9 cellular contexts compared by ENCODE assay signal in the genomic region with DNA sequence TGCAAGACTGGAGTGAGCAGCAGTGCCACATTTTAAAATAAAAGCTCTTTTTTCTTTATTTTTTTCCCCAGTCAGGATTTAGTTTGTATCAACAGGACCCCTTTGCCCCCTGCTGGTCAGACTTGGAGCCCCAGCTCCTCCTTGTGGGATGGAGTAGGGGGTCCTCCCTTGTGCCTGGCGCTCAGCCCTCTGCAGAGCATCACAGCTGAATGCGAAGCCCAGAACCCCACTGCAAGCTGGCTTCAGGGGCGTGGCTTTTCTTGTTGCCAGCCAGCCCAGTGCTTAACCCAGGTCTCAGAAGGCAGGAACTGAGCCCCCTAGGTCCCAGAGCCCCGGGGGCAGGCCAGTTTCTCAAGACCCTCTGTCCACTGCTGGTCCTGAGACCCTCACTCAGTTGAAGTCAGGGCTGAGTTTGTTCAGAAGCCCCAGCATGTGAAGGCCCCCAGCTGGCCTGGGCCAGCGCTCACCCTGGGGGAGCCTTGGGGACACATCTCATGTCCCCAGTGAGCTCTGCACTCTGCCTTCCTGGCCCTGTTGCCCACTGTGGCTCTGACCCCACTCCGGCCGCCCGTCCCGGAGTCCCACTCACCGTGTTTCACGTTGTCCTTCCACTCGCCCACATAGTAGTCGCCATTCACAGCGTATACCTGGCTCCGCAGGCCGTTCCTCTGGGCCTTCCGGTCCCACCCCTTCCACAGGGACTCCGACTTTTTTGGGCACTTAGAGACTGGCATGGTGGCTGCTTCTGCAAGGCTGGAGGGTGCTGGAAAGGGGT. TPM values are rescaled to one million over a fixed set of nuclear protein-coding genes. Genes with fewer than 3 reads are reported as not detected.
A peak's percentile ranks its signal among the peaks of the same experiment; 100 is the strongest.
DNase-seq lines count a peak whose midpoint lies in the region; ATAC-seq, FAIRE-seq and TF ChIP-seq lines count a peak whose summit lies in the region.
"Had no signal": no experiment of that assay in that cellular context is flagged by ENCODE, and none has a peak within 500 bp of the region (broad histone marks: within the 10 kb centered on the region; RNA-seq: fewer than 3 reads in every experiment).

No MANE protein-coding gene starts in this region.

- no peaks in the 10 kb centered on the region for H3K9me3 Mint-ChIP-seq in CD4-positive, alpha-beta T cell
- H3K9me3 Mint-ChIP-seq in activated CD4-positive, alpha-beta T cell treated with anti-CD3 and anti-CD28 coated beads, Interleukin-2, amount 10 ng/mL, durations not matched to agents 24 days and 14 days, result no peaks in the 10 kb centered on the region

- 64% methylated on average over 8 of the region's 18 CpGs; no CpG with 5 or more reads in 1 of the 2 experiments for WGBS in IMR-90 (ENCODE audit: extremely low coverage in 2 of 2, insufficient read length in 1 of 2), 2 experiments
- WGBS in pancreas, 2 donors, result 66 to 73% methylated on average over 18 of the region's 18 CpGs

- no peaks in the 10 kb centered on the region for H4K20me1 ChIP-seq in IMR-90 (ENCODE audit: insufficient read depth, low read length)

- dilution Hi-C loops in IMR-90 (cut with HindIII; ENCODE audit: low sequenced_read_pairs, unreplicated experiment), result no loop called here

- H3K4me1 ChIP-seq in IMR-90 (ENCODE audit: control insufficient read depth, insufficient read depth, low read length), result peaks cover 3% of the 10 kb centered on the region
- peaks cover 0 to 18% (median 7%) of the 10 kb centered on the region in 3 donors for H3K4me1 ChIP-seq in pancreas

- H3K4me1 Mint-ChIP-seq in CD4-positive, alpha-beta T cell (ENCODE audit: low read depth), result peaks cover 66% of the 10 kb centered on the region
- peaks cover 43% of the 10 kb centered on the region for H3K4me1 Mint-ChIP-seq in activated CD4-positive, alpha-beta T cell treated with anti-CD3 and anti-CD28 coated beads, Interleukin-2, amount 10 ng/mL, durations not matched to agents 24 days and 14 days

- POLR2A ChIA-PET in CD4-positive, alpha-beta T cell (lab: Charles Lee), result interaction anchor here (0.6 to 8.5 kb wide), 18 partner anchors 9 to 1582 kb away, joined by 3 to 193 read pairs (median 4); partner anchors contain the start of genes KDM2B, ORAI1 and RNU4-1
- POLR2A ChIA-PET in IMR-90 (lab: Charles Lee; ENCODE audit: unreplicated experiment), result no interaction called here

- no peak for TF ChIP-seq POLR2A in IMR-90 (IDR thresholded peaks at IDR 0.05; ENCODE audit: low read depth, low read length)

- H3K9me1 ChIP-seq in IMR-90 (ENCODE audit: insufficient read depth, low read length), result 0 out of 2 replicates have a peak, but pooled peaks cover 4% of the 10 kb centered on the region

- H2BK20ac ChIP-seq in IMR-90 (ENCODE audit: low read depth, low read length), result no peak overlapping the region

- no peaks in the 10 kb centered on the region for H3K27me3 Mint-ChIP-seq in CD4-positive, alpha-beta T cell
- no peaks in the 10 kb centered on the region for H3K27me3 Mint-ChIP-seq in activated CD4-positive, alpha-beta T cell treated with anti-CD3 and anti-CD28 coated beads, Interleukin-2, amount 10 ng/mL, durations not matched to agents 24 days and 14 days

- H3K27ac ChIP-seq in CD4-positive, alpha-beta T cell (ENCODE audit: low read depth, low read length), result no peak overlapping the region
- H3K27ac ChIP-seq in IMR-90 (ENCODE audit: insufficient read depth, low read length) (no peak overlapping the region), pancreas (no peak overlapping the region)
- H3K27ac ChIP-seq: ovary had no signal

- no peak overlapping the region for H3K56ac ChIP-seq in IMR-90 (ENCODE audit: extremely low read depth, insufficient read depth, low read length)

- H3K79me1 ChIP-seq in IMR-90 (ENCODE audit: low read depth in 1 of 2, low read length in 2 of 2), result no peaks in the 10 kb centered on the region

- no peak overlapping the region for H4K5ac ChIP-seq in IMR-90 (ENCODE audit: low read depth, low read length)

- CTCF ChIA-PET in CD4-positive, alpha-beta T cell (lab: Charles Lee), result interaction anchor here (0.6 to 4.9 kb wide), 19 partner anchors 10 to 175 kb away, joined by 3 to 76 read pairs (median 4); partner anchors contain the start of gene ORAI1
- CTCF ChIA-PET in IMR-90 (lab: Yijun Ruan, JAX), result interaction anchor here (0.6 to 2.6 kb wide), 11 partner anchors 18 to 179 kb away, joined by 3 to 15 read pairs (median 4); partner anchors contain the start of genes ORAI1 and RHOF

- no TSS peak for BruUV-seq in IMR-90 (replicated peaks; lab: Mats Ljungman, UMichigan)

- H2BK5ac ChIP-seq in IMR-90 (ENCODE audit: low read depth, low read length, poor library complexity, severe bottlenecking), result no peak overlapping the region

- no peak overlapping the region for H4K8ac ChIP-seq in IMR-90 (ENCODE audit: low read depth in 2 of 2, low read length in 2 of 2)

- no peak overlapping the region for H3K14ac ChIP-seq in IMR-90 (replicated peaks; ENCODE audit: low read depth, low read length)

- no peaks in the 10 kb centered on the region for H3K36me3 ChIP-seq in IMR-90 (ENCODE audit: control insufficient read depth, insufficient read depth, low read length)
- no peaks in the 10 kb centered on the region for H3K36me3 ChIP-seq in pancreas
- H3K36me3 ChIP-seq: ovary had no signal

- H3K9me3 ChIP-seq in CD4-positive, alpha-beta T cell (ENCODE audit: control insufficient read depth, low read length), result no peaks in the 10 kb centered on the region
- H3K9me3 ChIP-seq in IMR-90 (ENCODE audit: control insufficient read depth, insufficient read depth, low read length) (no peaks in the 10 kb centered on the region), pancreas (no peaks in the 10 kb centered on the region)
- H3K9me3 ChIP-seq: ovary had no signal

- H2BK120ac ChIP-seq in IMR-90 (ENCODE audit: low read depth, low read length), result no peak overlapping the region

- H3K9ac ChIP-seq in IMR-90 (ENCODE audit: low read depth, low read length), result no peak overlapping the region

- intact Hi-C loops in CD4-positive, alpha-beta T cell (cut with DNase I, micrococcal nuclease), result loop anchor here (1.0 to 2.0 kb wide), 2 partner anchors 42 to 117 kb away; partner anchors contain the start of gene ORAI1 (in 1 of the 2)
- intact Hi-C loops in IMR-90 (cut with micrococcal nuclease) (loop anchor here (1.0 to 5.0 kb wide), 2 partner anchors 117 to 167 kb away; no protein-coding TSS in a partner anchor), pancreas (cut with DNase I) (no loop called here)
- intact Hi-C loops in activated CD4-positive, alpha-beta T cell treated with anti-CD3 and anti-CD28 coated beads, Interleukin-2, amount 10 ng/mL, durations not matched to agents 24 days and 14 days (cut with micrococcal nuclease), result no loop called here

- H4K91ac ChIP-seq in IMR-90 (ENCODE audit: insufficient read depth, low read depth, low read length), result no peak overlapping the region

- no peak overlapping the region for H3K18ac ChIP-seq in IMR-90 (ENCODE audit: low read depth, low read length)

- H3K4me3 ChIP-seq in IMR-90 (ENCODE audit: insufficient read depth, low read depth, low read length), result no peak overlapping the region
- H3K4me3 ChIP-seq in pancreas, result no peak overlapping the region
- H3K4me3 ChIP-seq: ovary had no signal

- no peak overlapping the region for H2BK15ac ChIP-seq in IMR-90 (ENCODE audit: low read depth, low read length)

- H3K36me3 Mint-ChIP-seq in CD4-positive, alpha-beta T cell (ENCODE audit: low read depth), result peaks cover 12% of the 10 kb centered on the region
- peaks cover 3% of the 10 kb centered on the region for H3K36me3 Mint-ChIP-seq in activated CD4-positive, alpha-beta T cell treated with anti-CD3 and anti-CD28 coated beads, Interleukin-2, amount 10 ng/mL, durations not matched to agents 24 days and 14 days (ENCODE audit: low read depth)

- no peak for FAIRE-seq in pancreas (lab: Jason Lieb, UNC)

- peak overlapping the region; percentile 8 for H2AFZ ChIP-seq in IMR-90 (replicated peaks; ENCODE audit: low read length, poor library complexity)

- H3K4me2 ChIP-seq in IMR-90 (ENCODE audit: low read depth, low read length), result no peak overlapping the region

- peak overlapping the region; percentile 65 for H3K4me3 Mint-ChIP-seq in CD4-positive, alpha-beta T cell
- H3K4me3 Mint-ChIP-seq in activated CD4-positive, alpha-beta T cell treated with anti-CD3 and anti-CD28 coated beads, Interleukin-2, amount 10 ng/mL, durations not matched to agents 24 days and 14 days, result no peak overlapping the region

- DNase-seq in CD4-positive, alpha-beta T cell, result peak; percentile 38 to 70 (median 54)
- DNase-seq in IMR-90 (peak; percentile 36), ecto neural progenitor cell (ENCODE audit: low spot score) (peak; percentile 84), pancreas (peak in 1 of 6 donors; percentile 48), kidney glomerular epithelial cell (lab: John Stamatoyannopoulos, UW) (no peak)
- DNase-seq in activated CD4-positive, alpha-beta T cell treated with anti-CD3 and anti-CD28 coated beads, Interleukin-2, amount 10 ng/mL, durations not matched to agents 24 days and 14 days, result peak; percentile 85

- peak; percentile 66 for TF ChIP-seq RAD21 in IMR-90 (IDR thresholded peaks at IDR 0.05; ENCODE audit: low read length)

- no peaks in the 10 kb centered on the region for H3K27me3 ChIP-seq in CD4-positive, alpha-beta T cell (ENCODE audit: control insufficient read depth, insufficient read depth, low read length)
- H3K27me3 ChIP-seq in IMR-90 (ENCODE audit: control insufficient read depth, insufficient read depth, low read length) (no peaks in the 10 kb centered on the region), pancreas (no peaks in the 10 kb centered on the region)
- H3K27me3 ChIP-seq: ovary had no signal

- no peak overlapping the region for H3K23ac ChIP-seq in IMR-90 (ENCODE audit: low read depth, low read length)

- TF ChIP-seq CTCF in CD4-positive, alpha-beta T cell (IDR thresholded peaks at IDR 0.05), result peak; percentile 77
- TF ChIP-seq CTCF in IMR-90 (conservative IDR thresholded peaks at IDR 0.05; ENCODE audit: low read depth, low read length), result peak; percentile 60
- peak in 3 of 4 donors; percentile 22 to 33 (median 26) for TF ChIP-seq CTCF in pancreas (IDR thresholded peaks at IDR 0.05)

- H2AK9ac ChIP-seq in IMR-90 (replicated peaks; ENCODE audit: low read depth, low read length, poor library complexity), result peak overlapping the region; percentile 11

- no peak overlapping the region for H3K4ac ChIP-seq in IMR-90 (ENCODE audit: low read depth, low read length)

- in situ Hi-C loops in IMR-90 (cut with MboI; ENCODE audit: low sequenced_read_pairs), result loop anchor here (5.0 kb wide), 2 partner anchors 122 to 177 kb away; no protein-coding TSS in a partner anchor

- peak overlapping the region; percentile 83 for H3K27ac Mint-ChIP-seq in CD4-positive, alpha-beta T cell
- H3K27ac Mint-ChIP-seq in activated CD4-positive, alpha-beta T cell treated with anti-CD3 and anti-CD28 coated beads, Interleukin-2, amount 10 ng/mL, durations not matched to agents 24 days and 14 days, result peak overlapping the region; percentile 11

- H2AK5ac ChIP-seq in IMR-90 (ENCODE audit: low read depth, low read length), result no peak overlapping the region

- ATAC-seq in CD4-positive, alpha-beta T cell (ENCODE audit: poor library complexity), result no peak
- ATAC-seq in IMR-90 (ENCODE audit: low read depth) (peak; percentile 53), pancreas (no peak), GM21515 (IDR thresholded peaks at IDR 0.05; ENCODE audit: unreplicated experiment) (no peak), HG03565 (IDR thresholded peaks at IDR 0.05; ENCODE audit: unreplicated experiment) (no peak)

RNA-seq across cellular contexts. Expression of gene MORN3, which starts 0.5 kb away (rescaled TPM):
- total RNA-seq in CD4-positive, alpha-beta T cell, result 10 to 100 TPM in 1 of 2 experiments, 1 to 10 TPM in 1; 9.8 to 11.9 TPM
- total RNA-seq in IMR-90 (2012; rRNA removed) (0.18 and 0.28 TPM in 2 replicates), pancreas (under 1 TPM; 0.19 to 0.70 (median 0.46) TPM)
- polyA plus RNA-seq in IMR-90 (2012; rRNA removed) (0.22 and 0.37 TPM in 2 replicates), pancreas (under 1 TPM; 0.49 to 0.99 TPM)
- polyA plus RNA-seq in IMR-90 (2012; cell fraction: cytosol; rRNA removed), result 0.23 and 0.25 TPM in 2 replicates
- polyA plus RNA-seq in IMR-90 (2012; cell fraction: nucleus; rRNA removed; ENCODE audit: low replicate concordance), result 0.25 and 0.41 TPM in 2 replicates
- total RNA-seq in activated CD4-positive, alpha-beta T cell treated with anti-CD3 and anti-CD28 coated beads, Interleukin-2, amount 10 ng/mL, durations not matched to agents 24 days and 14 days, result 0.26 and 1.0 TPM in 2 replicates

RNA-seq across cellular contexts. Expression of gene ORAI1, which starts 42.6 kb away (rescaled TPM):
- total RNA-seq in CD4-positive, alpha-beta T cell, result 10 to 100 TPM; 39.7 to 42.3 TPM
- total RNA-seq in IMR-90 (2012; rRNA removed), result 3.9 and 4.4 TPM in 2 replicates
- polyA plus RNA-seq in IMR-90 (2012; rRNA removed), result 22.7 and 31.1 TPM in 2 replicates
- 15.1 and 44.2 TPM in 2 replicates for polyA plus RNA-seq in IMR-90 (2012; cell fraction: cytosol; rRNA removed)
- polyA plus RNA-seq in IMR-90 (2012; cell fraction: nucleus; rRNA removed; ENCODE audit: low replicate concordance), result 5.3 and 12.5 TPM in 2 replicates
- 58.3 and 61.8 TPM in 2 replicates for total RNA-seq in activated CD4-positive, alpha-beta T cell treated with anti-CD3 and anti-CD28 coated beads, Interleukin-2, amount 10 ng/mL, durations not matched to agents 24 days and 14 days
- 10 to 100 TPM in 1 of 6 donors, 1 to 10 TPM in 5; 3.9 to 11.3 (median 5.8) TPM for total RNA-seq in pancreas
- polyA plus RNA-seq in pancreas, result 1 to 10 TPM; 2.7 to 3.4 TPM

RNA-seq across cellular contexts. Expression of gene TMEM120B, which starts 43.6 kb away (rescaled TPM):
- 1 to 10 TPM; 7.3 to 7.7 TPM for total RNA-seq in CD4-positive, alpha-beta T cell
- total RNA-seq in IMR-90 (2012; rRNA removed), result 9.2 and 10.6 TPM in 2 replicates
- 18.3 and 18.4 TPM in 2 replicates for polyA plus RNA-seq in IMR-90 (2012; rRNA removed)
- 7.7 and 14.0 TPM in 2 replicates for polyA plus RNA-seq in IMR-90 (2012; cell fraction: cytosol; rRNA removed)
- 83.2 and 114 TPM in 2 replicates for polyA plus RNA-seq in IMR-90 (2012; cell fraction: nucleus; rRNA removed; ENCODE audit: low replicate concordance)
- 17.1 and 18.4 TPM in 2 replicates for total RNA-seq in activated CD4-positive, alpha-beta T cell treated with anti-CD3 and anti-CD28 coated beads, Interleukin-2, amount 10 ng/mL, durations not matched to agents 24 days and 14 days
- 10 to 100 TPM in 3 of 6 donors, 1 to 10 TPM in 3; 8.2 to 13.0 (median 10.0) TPM for total RNA-seq in pancreas
- polyA plus RNA-seq in pancreas, result 10 to 100 TPM; 11.6 to 19.8 TPM

Comparison
In these comparisons a context has a peak if more than half of its experiments do, and no peak if none do; other contexts are left out.
1. CTCF ChIP-seq: peak in every context shown above with its lines; median percentile 77 in CD4-positive, alpha-beta T cell; 60 in IMR-90; 26 in pancreas.
2. intact Hi-C loops: an anchor here in CD4-positive, alpha-beta T cell (1.0 to 2.0 kb wide) and IMR-90 (1.0 to 5.0 kb wide); none called in activated CD4-positive, alpha-beta T cell treated with anti-CD3 and anti-CD28 coated beads, Interleukin-2, amount 10 ng/mL, durations not matched to agents 24 days and 14 days and pancreas.